Comparison of ENCODE assay signal across 2 cellular contexts in genomic region chr13:82374719-82375118, GRCh38.
TF ChIP-seq lines count a peak whose summit lies in the region.

No MANE protein-coding gene starts in this region.

TF ChIP-seq in HepG2, 621 proteins besides CTCF, POLR2A, EP300 and RAD21 (continued from another document):
- TF ChIP-seq MAFK (conservative IDR thresholded peaks at IDR 0.05 in 1 of 2, IDR thresholded peaks at IDR 0.05 in 1 of 2; ENCODE audit: low read length in 2 of 2): peak; percentile 36 to 64; a peak in 3 of 4 replicates

TF ChIP-seq in IMR-90, 13 proteins besides CTCF, POLR2A, EP300 and RAD21 (continued from another document):
- TF ChIP-seq USF2 (IDR thresholded peaks at IDR 0.05; ENCODE audit: low read depth, low read length): no peak
TF ChIP-seq in IMR-90: peak in this region for 1.
